In the genomic region with DNA sequence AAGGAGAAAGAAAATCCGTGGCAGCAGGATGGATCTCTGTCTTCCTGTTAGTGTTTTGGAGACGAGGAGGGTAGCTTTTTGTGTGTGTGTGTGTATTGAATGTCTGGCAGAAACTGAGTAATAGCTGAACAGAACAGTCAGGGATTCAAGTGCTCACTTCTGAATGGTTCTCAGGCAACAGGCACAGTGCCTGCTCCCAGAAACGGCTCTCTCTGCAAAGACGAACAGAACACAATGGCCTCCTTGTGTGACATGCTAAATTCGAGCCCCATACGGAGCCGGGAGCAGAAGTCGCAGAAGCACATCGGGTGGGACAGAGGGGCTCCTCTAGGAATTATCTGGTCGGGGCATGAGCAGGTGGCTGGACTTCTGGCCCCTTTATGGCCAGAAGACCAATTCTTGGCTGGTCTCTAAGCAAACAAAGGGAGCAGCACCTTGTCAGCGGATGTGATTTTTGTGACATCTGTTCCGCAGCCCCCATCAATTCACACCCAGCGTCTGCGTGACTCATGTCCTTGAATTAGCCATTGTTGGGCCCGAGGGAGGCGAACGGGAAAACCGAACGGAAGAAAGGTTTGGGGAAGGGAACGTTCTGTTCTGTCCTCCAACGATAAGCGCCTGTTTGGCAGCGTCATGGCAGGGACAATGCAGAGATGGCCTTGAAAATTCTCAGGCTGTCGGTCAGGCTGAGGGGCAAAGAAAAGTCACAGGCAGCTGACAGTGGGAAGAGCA, we compare ENCODE assay signal across 1 cellular context.
TF ChIP-seq lines count a peak whose summit lies in the region.

No MANE protein-coding gene starts in this region.

TF ChIP-seq in K562, 482 proteins besides CTCF, POLR2A, EP300 and RAD21 (continued from another document and continues in another):
- TF ChIP-seq, protein P1, sequence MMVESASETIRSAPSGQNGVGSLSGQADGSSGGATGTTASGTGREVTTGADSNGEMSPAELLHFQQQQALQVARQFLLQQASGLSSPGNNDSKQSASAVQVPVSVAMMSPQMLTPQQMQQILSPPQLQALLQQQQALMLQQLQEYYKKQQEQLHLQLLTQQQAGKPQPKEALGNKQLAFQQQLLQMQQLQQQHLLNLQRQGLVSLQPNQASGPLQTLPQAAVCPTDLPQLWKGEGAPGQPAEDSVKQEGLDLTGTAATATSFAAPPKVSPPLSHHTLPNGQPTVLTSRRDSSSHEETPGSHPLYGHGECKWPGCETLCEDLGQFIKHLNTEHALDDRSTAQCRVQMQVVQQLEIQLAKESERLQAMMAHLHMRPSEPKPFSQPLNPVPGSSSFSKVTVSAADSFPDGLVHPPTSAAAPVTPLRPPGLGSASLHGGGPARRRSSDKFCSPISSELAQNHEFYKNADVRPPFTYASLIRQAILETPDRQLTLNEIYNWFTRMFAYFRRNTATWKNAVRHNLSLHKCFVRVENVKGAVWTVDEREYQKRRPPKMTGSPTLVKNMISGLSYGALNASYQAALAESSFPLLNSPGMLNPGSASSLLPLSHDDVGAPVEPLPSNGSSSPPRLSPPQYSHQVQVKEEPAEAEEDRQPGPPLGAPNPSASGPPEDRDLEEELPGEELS (CRISPR knock-in tag; IDR thresholded peaks at IDR 0.05; ENCODE audit: borderline replicate concordance) = no peak
- no peak for TF ChIP-seq PYGO2 (tag; IDR thresholded peaks at IDR 0.05)
- TF ChIP-seq SRSF3 (IDR thresholded peaks at IDR 0.05; ENCODE audit: insufficient read depth, low read length) = no peak
- no peak for TF ChIP-seq ZC3H11A (IDR thresholded peaks at IDR 0.05; ENCODE audit: low read depth, low read length)
- peak; percentile 50; the same call in 1 of the 2 replicates for TF ChIP-seq TCF3 (CRISPR knock-in tag; IDR thresholded peaks at IDR 0.05)
- peak in 1 of 2 experiments; percentile 37; a peak in 1 of 4 replicates for TF ChIP-seq KDM1A (IDR thresholded peaks at IDR 0.05)
- TF ChIP-seq ZKSCAN8 (CRISPR knock-in tag; IDR thresholded peaks at IDR 0.05) = no peak
- TF ChIP-seq TFE3 (CRISPR knock-in tag; IDR thresholded peaks at IDR 0.05) = no peak
- no peak for TF ChIP-seq ZNF778 (CRISPR knock-in tag; IDR thresholded peaks at IDR 0.05)
- no peak for TF ChIP-seq MXD1 (CRISPR knock-in tag; IDR thresholded peaks at IDR 0.05; ENCODE audit: borderline replicate concordance, poor library complexity, severe bottlenecking)
- no peak for TF ChIP-seq MYNN (IDR thresholded peaks at IDR 0.05)
- no peak for TF ChIP-seq MYNN (CRISPR knock-in tag; IDR thresholded peaks at IDR 0.05)
- no peak for TF ChIP-seq ZNF507 (tag; conservative IDR thresholded peaks at IDR 0.05)
- TF ChIP-seq SOX6 (IDR thresholded peaks at IDR 0.05) = peak; percentile 47; the same call in 1 of the 2 replicates
- TF ChIP-seq ZSCAN32 (CRISPR knock-in tag; IDR thresholded peaks at IDR 0.05) = no peak
- no peak for TF ChIP-seq STAT5B (CRISPR knock-in tag; IDR thresholded peaks at IDR 0.05)
- no peak for TF ChIP-seq C11orf30 (IDR thresholded peaks at IDR 0.05; ENCODE audit: low read depth)
- no peak for TF ChIP-seq JUND (IDR thresholded peaks at IDR 0.05; ENCODE audit: borderline replicate concordance, low read depth, low read length)
- peak; percentile 18; the same call in 1 of the 3 replicates for TF ChIP-seq JUND (tag; IDR thresholded peaks at IDR 0.05; ENCODE audit: borderline replicate concordance, low read depth, low read length)
- peak; percentile 88; the same call in 1 of the 2 replicates for TF ChIP-seq ZNF24 (IDR thresholded peaks at IDR 0.05)
- TF ChIP-seq, protein P2, sequence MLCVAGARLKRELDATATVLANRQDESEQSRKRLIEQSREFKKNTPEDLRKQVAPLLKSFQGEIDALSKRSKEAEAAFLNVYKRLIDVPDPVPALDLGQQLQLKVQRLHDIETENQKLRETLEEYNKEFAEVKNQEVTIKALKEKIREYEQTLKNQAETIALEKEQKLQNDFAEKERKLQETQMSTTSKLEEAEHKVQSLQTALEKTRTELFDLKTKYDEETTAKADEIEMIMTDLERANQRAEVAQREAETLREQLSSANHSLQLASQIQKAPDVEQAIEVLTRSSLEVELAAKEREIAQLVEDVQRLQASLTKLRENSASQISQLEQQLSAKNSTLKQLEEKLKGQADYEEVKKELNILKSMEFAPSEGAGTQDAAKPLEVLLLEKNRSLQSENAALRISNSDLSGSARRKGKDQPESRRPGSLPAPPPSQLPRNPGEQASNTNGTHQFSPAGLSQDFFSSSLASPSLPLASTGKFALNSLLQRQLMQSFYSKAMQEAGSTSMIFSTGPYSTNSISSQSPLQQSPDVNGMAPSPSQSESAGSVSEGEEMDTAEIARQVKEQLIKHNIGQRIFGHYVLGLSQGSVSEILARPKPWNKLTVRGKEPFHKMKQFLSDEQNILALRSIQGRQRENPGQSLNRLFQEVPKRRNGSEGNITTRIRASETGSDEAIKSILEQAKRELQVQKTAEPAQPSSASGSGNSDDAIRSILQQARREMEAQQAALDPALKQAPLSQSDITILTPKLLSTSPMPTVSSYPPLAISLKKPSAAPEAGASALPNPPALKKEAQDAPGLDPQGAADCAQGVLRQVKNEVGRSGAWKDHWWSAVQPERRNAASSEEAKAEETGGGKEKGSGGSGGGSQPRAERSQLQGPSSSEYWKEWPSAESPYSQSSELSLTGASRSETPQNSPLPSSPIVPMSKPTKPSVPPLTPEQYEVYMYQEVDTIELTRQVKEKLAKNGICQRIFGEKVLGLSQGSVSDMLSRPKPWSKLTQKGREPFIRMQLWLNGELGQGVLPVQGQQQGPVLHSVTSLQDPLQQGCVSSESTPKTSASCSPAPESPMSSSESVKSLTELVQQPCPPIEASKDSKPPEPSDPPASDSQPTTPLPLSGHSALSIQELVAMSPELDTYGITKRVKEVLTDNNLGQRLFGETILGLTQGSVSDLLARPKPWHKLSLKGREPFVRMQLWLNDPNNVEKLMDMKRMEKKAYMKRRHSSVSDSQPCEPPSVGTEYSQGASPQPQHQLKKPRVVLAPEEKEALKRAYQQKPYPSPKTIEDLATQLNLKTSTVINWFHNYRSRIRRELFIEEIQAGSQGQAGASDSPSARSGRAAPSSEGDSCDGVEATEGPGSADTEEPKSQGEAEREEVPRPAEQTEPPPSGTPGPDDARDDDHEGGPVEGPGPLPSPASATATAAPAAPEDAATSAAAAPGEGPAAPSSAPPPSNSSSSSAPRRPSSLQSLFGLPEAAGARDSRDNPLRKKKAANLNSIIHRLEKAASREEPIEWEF (CRISPR knock-in tag; IDR thresholded peaks at IDR 0.05) = no peak
- TF ChIP-seq HOXB6 (CRISPR knock-in tag; IDR thresholded peaks at IDR 0.05; ENCODE audit: borderline replicate concordance) = no peak
- no peak for TF ChIP-seq ZNF318 (IDR thresholded peaks at IDR 0.05; ENCODE audit: borderline replicate concordance in 1 of 2, low read depth in 1 of 2)
- TF ChIP-seq ZNF707 (CRISPR knock-in tag; conservative IDR thresholded peaks at IDR 0.05) = no peak
- TF ChIP-seq CEBPB (tag; IDR thresholded peaks at IDR 0.05) = no peak
- TF ChIP-seq, protein P3, sequence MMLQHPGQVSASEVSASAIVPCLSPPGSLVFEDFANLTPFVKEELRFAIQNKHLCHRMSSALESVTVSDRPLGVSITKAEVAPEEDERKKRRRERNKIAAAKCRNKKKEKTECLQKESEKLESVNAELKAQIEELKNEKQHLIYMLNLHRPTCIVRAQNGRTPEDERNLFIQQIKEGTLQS (IDR thresholded peaks at IDR 0.05) = 0 out of 2 replicates have a peak, but pooled peaks have one; percentile 26
- TF ChIP-seq, protein P3 (CRISPR knock-in tag; conservative IDR thresholded peaks at IDR 0.05) = no peak
- no peak for TF ChIP-seq ZBED1 (IDR thresholded peaks at IDR 0.05)
- TF ChIP-seq CBFA2T3 (IDR thresholded peaks at IDR 0.05) = peak; percentile 66
- no peak for TF ChIP-seq CHCHD3 (CRISPR knock-in tag; IDR thresholded peaks at IDR 0.05)
